Comparison of ENCODE assay signal across 29 cellular contexts in the genomic region with DNA sequence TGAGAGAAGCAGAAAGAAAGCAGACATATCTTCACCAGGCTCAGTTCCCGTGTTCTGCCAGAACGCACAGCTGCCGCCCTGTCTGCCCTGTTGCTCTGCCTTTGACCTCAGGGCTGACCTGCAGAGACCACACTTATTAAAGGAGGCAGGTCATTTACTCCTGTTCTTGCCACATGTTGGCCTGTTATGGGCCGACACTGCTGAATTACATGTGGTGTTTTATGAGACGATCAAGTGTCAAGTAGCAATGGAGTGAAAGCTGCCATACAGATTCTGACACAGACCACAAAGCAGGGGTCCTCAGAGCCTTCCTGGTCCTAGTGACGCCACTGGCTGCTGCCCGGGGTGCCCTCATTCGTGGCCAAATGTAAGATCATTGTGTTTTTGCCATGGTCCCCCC.
"Had no signal": no experiment of that assay in that cellular context is flagged by ENCODE, and none has a peak within 500 bp of the region (broad histone marks: within the 10 kb centered on the region; RNA-seq: fewer than 3 reads in every experiment).

No MANE protein-coding gene starts in this region.

- H3K27me3 ChIP-seq: dorsolateral prefrontal cortex, foreskin keratinocyte, gastroesophageal sphincter, heart left ventricle, ovary, transverse colon, upper lobe of right lung, uterus had no signal

- H3K9me3 ChIP-seq: gastroesophageal sphincter, heart left ventricle, lower lobe of right lung, mucosa of descending colon, ovary, psoas muscle, transverse colon, upper lobe of right lung, uterus had no signal

- H3K4me3 ChIP-seq: dorsolateral prefrontal cortex, gastroesophageal sphincter, heart left ventricle, lower lobe of right lung, mucosa of descending colon, ovary, psoas muscle, transverse colon, upper lobe of right lung, uterus had no signal

- H3K4me1 Mint-ChIP-seq: naive B cell; stimulated activated naive B cell treated with anti-CD40 and anti-IgM and Interleukin-4, amounts not matched to agents 10 μg/mL and 1 μg/mL and 100 μg/mL, for 72 hours had no signal

- DNase-seq: cerebellar nuclear complex; dorsolateral prefrontal cortex; effector CD4-positive, alpha-beta T cell; foreskin keratinocyte; heart left ventricle; hippocampal formation; kidney glomerular epithelial cell; left colon; left ventricle myocardium superior; lower lobe of right lung; mucosa of descending colon; naive B cell; nucleus accumbens; ovary; posterior cingulate gyrus; psoas muscle; right cardiac atrium; small intestine; stimulated activated CD4-positive, alpha-beta T cell treated with anti-CD3 and anti-CD28 coated beads, Interleukin-15, amount 100 ng/mL, for 24 hours; stimulated activated CD4-positive, alpha-beta T cell treated with anti-CD3 and anti-CD28 coated beads, Interleukin-2, amount 100 ng/mL, for 48 hours; stimulated activated naive B cell treated with anti-CD40 and anti-IgM and Interleukin-4, amounts not matched to agents 10 μg/mL and 1 μg/mL and 100 μg/mL, for 72 hours; transverse colon; upper lobe of right lung; uterus had no signal

- H3K4me1 ChIP-seq: foreskin keratinocyte, lower lobe of right lung, psoas muscle, upper lobe of right lung, uterus had no signal

- H3K27ac Mint-ChIP-seq: naive B cell; natural killer cell treated with Interleukin-12 subunit alpha and Interleukin-12 subunit beta and Interleukin-15 and Interleukin-18, amount 100 ng/mL, for 72 hours; stimulated activated naive B cell treated with anti-CD40 and anti-IgM and Interleukin-4, amounts not matched to agents 10 μg/mL and 1 μg/mL and 100 μg/mL, for 72 hours; stimulated activated naive CD8-positive, alpha-beta T cell treated with anti-CD3 and anti-CD28 coated beads, Interleukin-15, Interleukin-2, amounts not matched to agents 100 ng/mL and 50 ng/mL, for 24 hours had no signal

- H3K4me3 Mint-ChIP-seq: naive B cell; natural killer cell treated with Interleukin-12 subunit alpha and Interleukin-12 subunit beta and Interleukin-15 and Interleukin-18, amount 100 ng/mL, for 72 hours; stimulated activated naive B cell treated with anti-CD40 and anti-IgM and Interleukin-4, amounts not matched to agents 10 μg/mL and 1 μg/mL and 100 μg/mL, for 72 hours; stimulated activated naive CD8-positive, alpha-beta T cell treated with anti-CD3 and anti-CD28 coated beads, Interleukin-15, Interleukin-2, amounts not matched to agents 100 ng/mL and 50 ng/mL, for 24 hours had no signal

- H3K36me3 Mint-ChIP-seq: naive B cell; natural killer cell treated with Interleukin-12 subunit alpha and Interleukin-12 subunit beta and Interleukin-15 and Interleukin-18, amount 100 ng/mL, for 72 hours; stimulated activated naive B cell treated with anti-CD40 and anti-IgM and Interleukin-4, amounts not matched to agents 10 μg/mL and 1 μg/mL and 100 μg/mL, for 72 hours had no signal

- ATAC-seq: esophagus mucosa; foreskin keratinocyte; gastroesophageal sphincter; heart left ventricle; left ventricle myocardium superior; lower lobe of right lung; mucosa of descending colon; natural killer cell treated with Interleukin-12 subunit alpha and Interleukin-12 subunit beta and Interleukin-15 and Interleukin-18, amount 100 ng/mL, for 72 hours; psoas muscle; right cardiac atrium; stimulated activated naive B cell treated with anti-CD40 and anti-IgM and Interleukin-4, amounts not matched to agents 10 μg/mL and 1 μg/mL and 100 μg/mL, for 72 hours; upper lobe of right lung had no signal

- H3K9me3 Mint-ChIP-seq: natural killer cell treated with Interleukin-12 subunit alpha and Interleukin-12 subunit beta and Interleukin-15 and Interleukin-18, amount 100 ng/mL, for 72 hours; stimulated activated naive B cell treated with anti-CD40 and anti-IgM and Interleukin-4, amounts not matched to agents 10 μg/mL and 1 μg/mL and 100 μg/mL, for 72 hours; stimulated activated naive CD8-positive, alpha-beta T cell treated with anti-CD3 and anti-CD28 coated beads, Interleukin-15, Interleukin-2, amounts not matched to agents 100 ng/mL and 50 ng/mL, for 24 hours had no signal

- H3K27ac ChIP-seq: dorsolateral prefrontal cortex, epithelial cell of prostate, foreskin keratinocyte, gastroesophageal sphincter, heart left ventricle, lower lobe of right lung, ovary, psoas muscle, transverse colon, upper lobe of right lung, uterus had no signal

- H3K36me3 ChIP-seq: gastroesophageal sphincter, heart left ventricle, lower lobe of right lung, ovary, transverse colon, upper lobe of right lung, uterus had no signal
